In genomic region chr1:110034451-110035235, GRCh38 we compare ENCODE assay signal across 1 cellular context.
TF ChIP-seq lines count a peak whose summit lies in the region.

Gene STRIP1, plus strand, starts transcription at chr1:110034624. Its CDS starts 14 bp downstream, at chr1:110034638.

TF ChIP-seq in WTC11, 78 proteins besides CTCF, POLR2A, EP300 and RAD21 (continued from another document):
- TF ChIP-seq, protein P1, sequence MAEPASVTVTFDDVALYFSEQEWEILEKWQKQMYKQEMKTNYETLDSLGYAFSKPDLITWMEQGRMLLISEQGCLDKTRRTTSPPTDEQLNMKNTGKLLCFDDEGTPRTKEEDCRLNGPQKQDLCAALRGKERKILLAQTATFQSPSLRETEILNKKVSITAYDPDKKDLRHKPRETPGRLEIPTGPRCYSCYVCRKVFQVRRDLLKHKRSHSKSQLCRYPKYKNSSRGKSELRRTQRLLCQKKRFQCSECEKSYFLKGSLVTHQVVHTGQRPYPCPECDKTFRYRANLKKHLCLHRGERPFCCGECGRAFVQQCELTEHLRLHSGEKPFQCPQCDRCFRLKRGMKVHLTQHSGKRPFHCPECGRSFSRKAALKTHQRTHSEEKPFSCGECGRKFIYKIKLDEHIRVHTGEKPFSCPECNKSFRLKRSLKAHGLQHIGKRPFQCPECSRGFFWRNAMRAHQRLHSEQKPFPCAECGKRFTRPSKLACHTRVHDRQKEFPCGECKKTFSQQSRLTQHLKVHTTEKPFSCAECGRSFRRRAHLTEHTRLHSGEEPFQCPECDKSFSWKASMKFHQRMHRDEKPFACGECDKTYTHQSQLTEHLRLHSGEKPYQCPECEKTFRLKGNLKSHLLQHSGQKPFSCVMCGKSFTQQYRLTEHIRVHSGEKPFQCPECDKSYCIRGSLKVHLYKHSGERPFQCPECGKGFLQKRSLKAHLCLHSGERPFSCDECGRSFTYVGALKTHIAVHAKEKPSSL (CRISPR knock-in tag; conservative IDR thresholded peaks at IDR 0.05) = no peak
- no peak for TF ChIP-seq ZNF423 (CRISPR knock-in tag; IDR thresholded peaks at IDR 0.05)
